8 cellular contexts compared by ENCODE assay signal in the genomic region with DNA sequence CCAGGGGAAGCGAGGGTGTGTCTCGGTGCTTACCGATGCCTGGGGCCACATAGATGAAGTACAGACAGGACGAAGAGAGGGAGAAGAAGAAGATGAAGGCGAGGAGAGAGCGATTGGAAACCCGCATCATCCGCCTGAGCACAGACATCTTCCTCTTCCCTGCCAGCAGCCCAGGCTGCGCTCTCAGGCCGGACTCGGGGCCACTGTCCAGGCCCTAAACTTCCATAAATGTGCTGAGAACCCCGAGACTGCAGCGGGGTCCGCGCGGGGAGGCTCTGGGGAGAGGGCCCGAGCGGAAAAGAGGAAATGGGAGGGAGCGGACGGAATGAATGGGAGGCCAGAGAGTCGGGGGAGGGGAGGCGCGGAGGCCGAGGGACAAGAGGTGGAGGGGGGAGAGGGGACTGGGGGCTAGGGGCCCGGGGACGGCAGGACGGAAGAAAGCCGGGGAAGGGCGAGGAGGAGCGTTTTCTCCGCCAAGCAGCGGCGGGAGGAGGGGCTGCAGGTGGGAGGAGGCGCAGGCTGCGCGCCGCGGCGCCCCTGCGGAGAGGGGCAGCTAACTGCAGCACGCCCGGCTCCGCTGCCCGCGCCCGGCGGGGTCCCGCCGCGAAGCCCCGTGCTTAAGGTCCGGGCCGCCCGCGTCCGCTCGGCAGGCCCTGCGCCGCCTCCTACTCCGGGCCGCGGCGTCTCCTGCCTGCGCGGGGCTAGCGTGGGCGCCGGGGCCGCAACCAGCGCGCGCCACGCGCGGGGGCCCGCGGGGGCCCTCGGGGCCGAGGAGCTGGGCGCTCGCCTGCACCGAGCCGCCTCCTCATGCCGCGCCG. TPM values are rescaled to one million over a fixed set of nuclear protein-coding genes. Genes with fewer than 3 reads are reported as not detected.
DNase-seq lines count a peak whose midpoint lies in the region; ATAC-seq and TF ChIP-seq lines count a peak whose summit lies in the region.

A gene with protein sequence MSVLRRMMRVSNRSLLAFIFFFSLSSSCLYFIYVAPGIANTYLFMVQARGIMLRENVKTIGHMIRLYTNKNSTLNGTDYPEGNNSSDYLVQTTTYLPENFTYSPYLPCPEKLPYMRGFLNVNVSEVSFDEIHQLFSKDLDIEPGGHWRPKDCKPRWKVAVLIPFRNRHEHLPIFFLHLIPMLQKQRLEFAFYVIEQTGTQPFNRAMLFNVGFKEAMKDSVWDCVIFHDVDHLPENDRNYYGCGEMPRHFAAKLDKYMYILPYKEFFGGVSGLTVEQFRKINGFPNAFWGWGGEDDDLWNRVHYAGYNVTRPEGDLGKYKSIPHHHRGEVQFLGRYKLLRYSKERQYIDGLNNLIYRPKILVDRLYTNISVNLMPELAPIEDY (minus strand): TSS at position 303 of the 818 bp plus-strand sequence. CDS start 155 bp downstream, at position 148.

- H3K4me1 ChIP-seq in HCT116 (ENCODE audit: control insufficient read depth in 1 of 2, insufficient read depth in 2 of 2, low read length in 2 of 2) (peaks cover 13 to 58% of the 10 kb centered on the region in 2 experiments), esophagus muscularis mucosa (peaks cover 6 to 46% (median 23%) of the 10 kb centered on the region in 4 donors), muscle layer of duodenum (ENCODE audit: control insufficient read depth in 1 of 2, insufficient read depth in 2 of 2, low read length in 2 of 2) (peaks cover 6 to 11% of the 10 kb centered on the region in 2 donors), uterus (no peaks in the 10 kb centered on the region)

- TF ChIP-seq RAD21 in HCT116 (IDR thresholded peaks at IDR 0.05; ENCODE audit: low read depth), result no peak

- peak within 1 kb of the TSS; percentile 83 for H3K27ac ChIP-seq in HCT116 (ENCODE audit: low read depth, low read length)
- peak within 1 kb of the TSS; percentile 82 to 90 (median 86) for H3K27ac ChIP-seq in esophagus muscularis mucosa (replicated peaks in 1 of 4)
- peak within 1 kb of the TSS; percentile 16 for H3K27ac ChIP-seq in muscle layer of duodenum (ENCODE audit: low read length)
- H3K27ac ChIP-seq in uterus, result peak within 1 kb of the TSS; percentile 46 to 52

- TF ChIP-seq CTCF in HCT116 (IDR thresholded peaks at IDR 0.05 in 2 of 3, conservative IDR thresholded peaks at IDR 0.05 in 1 of 3; ENCODE audit: borderline replicate concordance in 1 of 3, insufficient read depth in 1 of 3, low read depth in 2 of 3, low read length in 2 of 3), result no peak
- TF ChIP-seq CTCF in NB4 (IDR thresholded peaks at IDR 0.05; ENCODE audit: low read depth, low read length), result no peak
- TF ChIP-seq CTCF in esophagus muscularis mucosa (IDR thresholded peaks at IDR 0.05), result no peak
- no peak for TF ChIP-seq CTCF in uterus (IDR thresholded peaks at IDR 0.05)

- no peaks in the 10 kb centered on the region for H3K27me3 ChIP-seq in HCT116 (ENCODE audit: insufficient read depth, low read length)
- no peaks in the 10 kb centered on the region for H3K27me3 ChIP-seq in esophagus muscularis mucosa
- H3K27me3 ChIP-seq in muscle layer of duodenum (ENCODE audit: low read depth, low read length), result no peaks in the 10 kb centered on the region
- H3K27me3 ChIP-seq in uterus, result no peaks in the 10 kb centered on the region

- peak within 1 kb of the TSS; percentile 65 for H3K9ac ChIP-seq in HCT116 (ENCODE audit: low read length)

- ATAC-seq in HCT116, result peak; percentile 66

- peaks cover 17% of the 10 kb centered on the region for H3K79me2 ChIP-seq in HCT116 (ENCODE audit: insufficient read depth, low read length)

- intact Hi-C loops in activated CD4-positive, alpha-beta T cell treated with anti-CD3 and anti-CD28 coated beads, Interleukin-2, amount 10 ng/mL, durations not matched to agents 24 days and 14 days (cut with micrococcal nuclease), result loop anchor here (1.0 to 10.0 kb wide), 3 partner anchors 26 to 259 kb away; partner anchors contain the start of gene TRAPPC8
- intact Hi-C loops in HCT116 (cut with micrococcal nuclease), result no loop called here
- intact Hi-C loops in activated CD4-positive, alpha-beta memory T cell treated with anti-CD3 and anti-CD28 coated beads for 36 hours (cut with micrococcal nuclease), result loop anchor here (1.0 to 10.0 kb wide), 6 partner anchors 25 to 410 kb away; partner anchors contain the start of genes DSG2, RNF138 and TRAPPC8
- intact Hi-C loops in esophagus muscularis mucosa (cut with DNase I), result loop anchor here (5.0 kb wide), 1 partner anchor 38 kb away; no protein-coding TSS in a partner anchor
- intact Hi-C loops in uterus (cut with DNase I; ENCODE audit: low total_unique reads), result no loop called here

- POLR2A ChIA-PET in HCT116 (lab: Charles Lee), result no interaction called here
- POLR2A ChIA-PET in activated CD4-positive, alpha-beta memory T cell treated with anti-CD3 and anti-CD28 coated beads for 36 hours (lab: Charles Lee), result interaction anchor here (0.6 kb wide), 1 partner anchor 378 kb away, joined by 3 read pairs; no protein-coding TSS in a partner anchor

- H4K20me1 ChIP-seq in HCT116 (ENCODE audit: insufficient read depth), result no peaks in the 10 kb centered on the region

- no peak for TF ChIP-seq EP300 in esophagus muscularis mucosa (IDR thresholded peaks at IDR 0.05)

- H3K4me3 Mint-ChIP-seq in activated CD4-positive, alpha-beta T cell treated with anti-CD3 and anti-CD28 coated beads, Interleukin-2, amount 10 ng/mL, durations not matched to agents 24 days and 14 days, result peak within 1 kb of the TSS; percentile 89
- H3K4me3 Mint-ChIP-seq in activated CD4-positive, alpha-beta memory T cell treated with anti-CD3 and anti-CD28 coated beads for 36 hours, result peak within 1 kb of the TSS; percentile 79

- peak within 1 kb of the TSS; percentile 92 for H3K4me2 ChIP-seq in HCT116 (ENCODE audit: low read length)

- H3K9me3 ChIP-seq in HCT116 (ENCODE audit: control insufficient read depth in 1 of 2, insufficient read depth in 1 of 2, low read depth in 1 of 2, low read length in 2 of 2) (no peaks in the 10 kb centered on the region; a peak in 1 of 4 replicates), esophagus muscularis mucosa (no peaks in the 10 kb centered on the region), muscle layer of duodenum (ENCODE audit: control insufficient read depth in 1 of 2, low read length in 2 of 2) (no peaks in the 10 kb centered on the region), uterus (no peaks in the 10 kb centered on the region)

- H3K9me3 Mint-ChIP-seq in activated CD4-positive, alpha-beta T cell treated with anti-CD3 and anti-CD28 coated beads, Interleukin-2, amount 10 ng/mL, durations not matched to agents 24 days and 14 days, result no peaks in the 10 kb centered on the region
- no peaks in the 10 kb centered on the region for H3K9me3 Mint-ChIP-seq in activated CD4-positive, alpha-beta memory T cell treated with anti-CD3 and anti-CD28 coated beads for 36 hours

- DNase-seq in activated CD4-positive, alpha-beta T cell treated with anti-CD3 and anti-CD28 coated beads, Interleukin-2, amount 10 ng/mL, durations not matched to agents 24 days and 14 days, result peak; percentile 69
- no peak for DNase-seq in activated CD4-positive, alpha-beta T cell treated with anti-CD3 and anti-CD28 coated beads for 4 hours
- DNase-seq in HCT116 (ENCODE audit: low read depth, low spot score), result no peak
- DNase-seq in NB4 (ENCODE audit: low read depth), result peak; percentile 73
- peak; percentile 34 for DNase-seq in activated CD4-positive, alpha-beta memory T cell treated with anti-CD3 and anti-CD28 coated beads for 36 hours
- no peak for DNase-seq in esophagus muscularis mucosa (ENCODE audit: extremely low spot score)
- no peak for DNase-seq in uterus

- H3K4me1 Mint-ChIP-seq in activated CD4-positive, alpha-beta T cell treated with anti-CD3 and anti-CD28 coated beads, Interleukin-2, amount 10 ng/mL, durations not matched to agents 24 days and 14 days, result peaks cover 12% of the 10 kb centered on the region
- peaks cover 24% of the 10 kb centered on the region for H3K4me1 Mint-ChIP-seq in activated CD4-positive, alpha-beta memory T cell treated with anti-CD3 and anti-CD28 coated beads for 36 hours (ENCODE audit: low read depth)

- BruUV-seq in HCT116 (replicated peaks; lab: Mats Ljungman, UMichigan), result no TSS peak

- H3K27me3 Mint-ChIP-seq in activated CD4-positive, alpha-beta T cell treated with anti-CD3 and anti-CD28 coated beads, Interleukin-2, amount 10 ng/mL, durations not matched to agents 24 days and 14 days, result peaks cover 56% of the 10 kb centered on the region
- peaks cover 43% of the 10 kb centered on the region for H3K27me3 Mint-ChIP-seq in activated CD4-positive, alpha-beta memory T cell treated with anti-CD3 and anti-CD28 coated beads for 36 hours

- CTCF ChIA-PET in HCT116 (lab: Charles Lee), result no interaction called here
- CTCF ChIA-PET in activated CD4-positive, alpha-beta memory T cell treated with anti-CD3 and anti-CD28 coated beads for 36 hours (lab: Charles Lee), result interaction anchor here (1.1 to 2.3 kb wide), 2 partner anchors 9 to 26 kb away, joined by 3 to 8 read pairs; no protein-coding TSS in a partner anchor

- 0% methylated on average over 26 of the region's 86 CpGs for WGBS in esophagus muscularis mucosa

- H3K27ac Mint-ChIP-seq in activated CD4-positive, alpha-beta T cell treated with anti-CD3 and anti-CD28 coated beads, Interleukin-2, amount 10 ng/mL, durations not matched to agents 24 days and 14 days, result peak within 1 kb of the TSS; percentile 82
- peak within 1 kb of the TSS; percentile 45 for H3K27ac Mint-ChIP-seq in activated CD4-positive, alpha-beta memory T cell treated with anti-CD3 and anti-CD28 coated beads for 36 hours

- no peak for TF ChIP-seq POLR2A in HCT116 (IDR thresholded peaks at IDR 0.05; ENCODE audit: borderline replicate concordance, extremely low read depth, insufficient read depth, insufficient read length)
- no peak for TF ChIP-seq POLR2A in NB4 (IDR thresholded peaks at IDR 0.05; ENCODE audit: extremely low read depth, insufficient read length)
- no peak for TF ChIP-seq POLR2A in esophagus muscularis mucosa (IDR thresholded peaks at IDR 0.05; ENCODE audit: low read depth)
- TF ChIP-seq POLR2A in uterus (IDR thresholded peaks at IDR 0.05), result no peak

- H3K4me3 ChIP-seq in HCT116 (replicated peaks in 1 of 2; ENCODE audit: low read depth in 1 of 2, low read length in 2 of 2), result peak within 1 kb of the TSS; percentile 63 to 70
- peak within 1 kb of the TSS; percentile 67 for H3K4me3 ChIP-seq in NB4 (ENCODE audit: low read depth, low read length)
- peak within 1 kb of the TSS; percentile 78 to 84 (median 80) for H3K4me3 ChIP-seq in esophagus muscularis mucosa
- peak within 1 kb of the TSS; percentile 72 to 81 for H3K4me3 ChIP-seq in muscle layer of duodenum (ENCODE audit: low read depth in 1 of 2, low read length in 2 of 2)
- peak within 1 kb of the TSS; percentile 46 to 62 for H3K4me3 ChIP-seq in uterus

- no peak within 1 kb of the TSS for H2AFZ ChIP-seq in HCT116 (ENCODE audit: low read depth, low read length, poor library complexity, severe bottlenecking)

- H3K9me2 ChIP-seq in HCT116 (ENCODE audit: insufficient read depth), result no peaks in the 10 kb centered on the region

- H3K36me3 ChIP-seq in HCT116 (ENCODE audit: control insufficient read depth in 1 of 2, insufficient read depth in 2 of 2, low read length in 2 of 2) (no peaks in the 10 kb centered on the region), esophagus muscularis mucosa (no peaks in the 10 kb centered on the region), muscle layer of duodenum (ENCODE audit: control insufficient read depth in 1 of 2, insufficient read depth in 2 of 2, low read length in 2 of 2) (no peaks in the 10 kb centered on the region), uterus (no peaks in the 10 kb centered on the region)

- RAD21 ChIA-PET in HCT116 (lab: Charles Lee; ENCODE audit: low non-redundant PET in 1 of 2, low total read pairs in 2 of 2, uncharacterized antibody in 2 of 2, unreplicated experiment in 2 of 2), result interaction anchor here (0.6 to 0.8 kb wide), 2 partner anchors 33 to 74 kb away, joined by 3 to 5 read pairs; no protein-coding TSS in a partner anchor

- H3K36me3 Mint-ChIP-seq in activated CD4-positive, alpha-beta T cell treated with anti-CD3 and anti-CD28 coated beads, Interleukin-2, amount 10 ng/mL, durations not matched to agents 24 days and 14 days (ENCODE audit: low read depth), result no peaks in the 10 kb centered on the region
- no peaks in the 10 kb centered on the region for H3K36me3 Mint-ChIP-seq in activated CD4-positive, alpha-beta memory T cell treated with anti-CD3 and anti-CD28 coated beads for 36 hours

RNA-seq across cellular contexts. Expression of the gene that starts here (rescaled TPM):
- 2.4 and 2.8 TPM in 2 replicates for total RNA-seq in activated CD4-positive, alpha-beta T cell treated with anti-CD3 and anti-CD28 coated beads, Interleukin-2, amount 10 ng/mL, durations not matched to agents 24 days and 14 days
- total RNA-seq in HCT116 (2021; ENCODE audit: unreplicated experiment) (16.1 TPM), esophagus muscularis mucosa (10 to 100 TPM in 2 of 4 donors, 1 to 10 TPM in 2; 4.5 to 12.0 (median 8.0) TPM), uterus (10 to 100 TPM in 1 of 4 donors, 1 to 10 TPM in 3; 1.5 to 11.8 (median 3.9) TPM)
- 4.8 and 5.7 TPM in 2 replicates for polyA plus RNA-seq in HCT116 (2012)
- total RNA-seq in activated CD4-positive, alpha-beta memory T cell treated with anti-CD3 and anti-CD28 coated beads for 36 hours, result 1 to 10 TPM; 2.6 to 3.3 TPM

Comparison
In these comparisons a context has a peak if more than half of its experiments do, and no peak if none do; other contexts are left out.
1. DNase-seq: peak in activated CD4-positive, alpha-beta T cell treated with anti-CD3 and anti-CD28 coated beads, Interleukin-2, amount 10 ng/mL, durations not matched to agents 24 days and 14 days (single experiment), NB4 (single experiment) and activated CD4-positive, alpha-beta memory T cell treated with anti-CD3 and anti-CD28 coated beads for 36 hours (single experiment); none in activated CD4-positive, alpha-beta T cell treated with anti-CD3 and anti-CD28 coated beads for 4 hours (0 of 2), HCT116 (single experiment), esophagus muscularis mucosa (single experiment) and uterus (0 of 2).
2. H3K27ac ChIP-seq: peak in every context shown above with its lines; median percentile 86 in esophagus muscularis mucosa; 83 in HCT116; 49 in uterus; 16 in muscle layer of duodenum.
3. intact Hi-C loops: an anchor here in activated CD4-positive, alpha-beta T cell treated with anti-CD3 and anti-CD28 coated beads, Interleukin-2, amount 10 ng/mL, durations not matched to agents 24 days and 14 days (1.0 to 10.0 kb wide), activated CD4-positive, alpha-beta memory T cell treated with anti-CD3 and anti-CD28 coated beads for 36 hours (1.0 to 10.0 kb wide) and esophagus muscularis mucosa (5.0 kb wide); none called in HCT116 and uterus.
4. Peak in every context shown above with its lines, with median percentiles within 50 percentile points of each other: H3K4me3 ChIP-seq.